Comparison of ENCODE assay signal across 18 cellular contexts in genomic region chr4:51845736-51846135, GRCh38. TPM values are rescaled to one million over a fixed set of nuclear protein-coding genes. Genes with fewer than 3 reads are reported as not detected.
DNase-seq lines count a peak whose midpoint lies in the region; ATAC-seq, FAIRE-seq and TF ChIP-seq lines count a peak whose summit lies in the region.
"Had no signal": no experiment of that assay in that cellular context is flagged by ENCODE, and none has a peak within 500 bp of the region (broad histone marks: within the 10 kb centered on the region; RNA-seq: fewer than 3 reads in every experiment).

No MANE protein-coding gene starts in this region.

- peak overlapping the region in 3 of 4 donors; percentile 76 to 92 (median 91) for H3K4me3 Mint-ChIP-seq in CD4-positive, CD25-positive, alpha-beta regulatory T cell
- no peak overlapping the region for H3K4me3 Mint-ChIP-seq in neural progenitor cell

- peak overlapping the region in 1 of 3 donors; percentile 22 for H3K27ac Mint-ChIP-seq in CD4-positive, CD25-positive, alpha-beta regulatory T cell
- H3K27ac Mint-ChIP-seq in neural progenitor cell = no peak overlapping the region

- H3K27ac ChIP-seq in CD4-positive, CD25-positive, alpha-beta regulatory T cell (ENCODE audit: insufficient read depth, low read length, poor library complexity, severe bottlenecking) = no peak overlapping the region
- H3K27ac ChIP-seq in neural progenitor cell = no peak overlapping the region

- no peaks in the 10 kb centered on the region for H3K9me3 ChIP-seq in CD4-positive, CD25-positive, alpha-beta regulatory T cell (ENCODE audit: control insufficient read depth in 2 of 2, low read length in 2 of 2)
- H3K9me3 ChIP-seq in MG63 = no peaks in the 10 kb centered on the region
- no peaks in the 10 kb centered on the region for H3K9me3 ChIP-seq in endocrine pancreas (ENCODE audit: control insufficient read depth, low read length)
- H3K9me3 ChIP-seq in neural progenitor cell (ENCODE audit: low read depth) = no peaks in the 10 kb centered on the region
- H3K9me3 ChIP-seq: upper lobe of left lung had no signal

- no peak for DNase-seq in CD4-positive, CD25-positive, alpha-beta regulatory T cell
- DNase-seq in MG63 (no peak), neural progenitor cell (ENCODE audit: low spot score) (no peak), posterior cingulate gyrus (no peak), D721Med (ENCODE audit: insufficient read length, low spot score) (no peak), NCI-H510A (lab: John Stamatoyannopoulos, UW) (no peak)
- DNase-seq: activated CD4-positive, alpha-beta T cell treated with anti-CD3 and anti-CD28 coated beads for 36 hours; activated CD8-positive, alpha-beta memory T cell treated with anti-CD3 and anti-CD28 coated beads, Interleukin-2, amount 50 U/mL, for 4 hours; activated naive CD4-positive, alpha-beta T cell; DMS 273 treated with DMSO at 0.1 percent for 48 hours; NCI-H1436; nucleus accumbens; SIG-M5; small intestine; upper lobe of left lung had no signal

- peaks cover 71% of the 10 kb centered on the region for H3K79me2 ChIP-seq in neural progenitor cell (ENCODE audit: low read depth)

- peaks cover 20% of the 10 kb centered on the region for H3K4me1 ChIP-seq in CD4-positive, CD25-positive, alpha-beta regulatory T cell (ENCODE audit: control insufficient read depth, insufficient read depth, low read length, poor library complexity, severe bottlenecking)
- peaks cover 12% of the 10 kb centered on the region for H3K4me1 ChIP-seq in endocrine pancreas (ENCODE audit: control insufficient read depth, insufficient read depth, low read length)
- peaks cover 65% of the 10 kb centered on the region for H3K4me1 ChIP-seq in neural progenitor cell

- peak overlapping the region; percentile 87 for H3K4me2 ChIP-seq in neural progenitor cell

- FAIRE-seq in D721Med (lab: Jason Lieb, UNC) = no peak
- FAIRE-seq: small intestine had no signal

- no peak for ATAC-seq in CD4-positive, CD25-positive, alpha-beta regulatory T cell (ENCODE audit: low read depth in 2 of 2)
- ATAC-seq in GM19395 (IDR thresholded peaks at IDR 0.05; ENCODE audit: unreplicated experiment) = no peak
- ATAC-seq: activated CD4-positive, alpha-beta T cell treated with anti-CD3 and anti-CD28 coated beads for 36 hours; stimulated activated memory B cell treated with anti-CD40 and anti-IgM and Interleukin-4, amounts not matched to agents 10 μg/mL and 1 μg/mL and 100 μg/mL, for 72 hours had no signal

- peaks cover 43% of the 10 kb centered on the region for H4K20me1 ChIP-seq in neural progenitor cell (ENCODE audit: low read depth)

- no peaks in the 10 kb centered on the region for H3K27me3 ChIP-seq in CD4-positive, CD25-positive, alpha-beta regulatory T cell (ENCODE audit: control insufficient read depth, insufficient read depth, low read length)
- no peaks in the 10 kb centered on the region for H3K27me3 ChIP-seq in MG63
- H3K27me3 ChIP-seq in endocrine pancreas (ENCODE audit: control insufficient read depth, insufficient read depth, low read length) = no peaks in the 10 kb centered on the region
- H3K27me3 ChIP-seq in neural progenitor cell = peaks cover 13% of the 10 kb centered on the region
- H3K27me3 ChIP-seq: upper lobe of left lung had no signal

- no peak overlapping the region for H3K4me3 ChIP-seq in CD4-positive, CD25-positive, alpha-beta regulatory T cell (ENCODE audit: low read depth, low read length)
- H3K4me3 ChIP-seq in MG63 = peak overlapping the region; percentile 78
- H3K4me3 ChIP-seq in endocrine pancreas (ENCODE audit: control insufficient read depth, insufficient read depth, low read length) = peak overlapping the region; percentile 52
- peak overlapping the region; percentile 91 for H3K4me3 ChIP-seq in neural progenitor cell

- intact Hi-C loops in posterior cingulate gyrus (cut with DNase I) = no loop called here

- peaks cover 49% of the 10 kb centered on the region for H3F3A ChIP-seq in neural progenitor cell (ENCODE audit: low read depth)

- TF ChIP-seq CTCF in neural progenitor cell (IDR thresholded peaks at IDR 0.05) = no peak
- no peak for TF ChIP-seq CTCF in D721Med (IDR thresholded peaks at IDR 0.05; ENCODE audit: insufficient read depth, missing control alignments)

- no peaks in the 10 kb centered on the region for H3K36me3 ChIP-seq in CD4-positive, CD25-positive, alpha-beta regulatory T cell (ENCODE audit: control insufficient read depth, insufficient read depth, low read length)
- H3K36me3 ChIP-seq in MG63 (peaks cover 46% of the 10 kb centered on the region), endocrine pancreas (ENCODE audit: control insufficient read depth, insufficient read depth, low read length) (no peaks in the 10 kb centered on the region), neural progenitor cell (no peaks in the 10 kb centered on the region)

- no peak overlapping the region for H3K9ac ChIP-seq in endocrine pancreas (ENCODE audit: control insufficient read depth, insufficient read depth, low read length)
- peak overlapping the region; percentile 39 for H3K9ac ChIP-seq in neural progenitor cell

- peaks cover 7% of the 10 kb centered on the region for H3K27me3 Mint-ChIP-seq in CD4-positive, CD25-positive, alpha-beta regulatory T cell
- peaks cover 11% of the 10 kb centered on the region for H3K27me3 Mint-ChIP-seq in neural progenitor cell (ENCODE audit: insufficient read depth, low read depth)
- H3K27me3 Mint-ChIP-seq: activated CD4-positive, alpha-beta T cell treated with anti-CD3 and anti-CD28 coated beads for 36 hours; stimulated activated memory B cell treated with anti-CD40 and anti-IgM and Interleukin-4, amounts not matched to agents 10 μg/mL and 1 μg/mL and 100 μg/mL, for 72 hours had no signal

- H3K9me3 Mint-ChIP-seq in CD4-positive, CD25-positive, alpha-beta regulatory T cell = no peaks in the 10 kb centered on the region
- no peaks in the 10 kb centered on the region for H3K9me3 Mint-ChIP-seq in neural progenitor cell

- H3K4me1 Mint-ChIP-seq in CD4-positive, CD25-positive, alpha-beta regulatory T cell = peaks cover 34 to 47% (median 37%) of the 10 kb centered on the region in 4 donors
- peaks cover 48% of the 10 kb centered on the region for H3K4me1 Mint-ChIP-seq in neural progenitor cell

- H3K36me3 Mint-ChIP-seq in CD4-positive, CD25-positive, alpha-beta regulatory T cell = no peaks in the 10 kb centered on the region
- peaks cover 3% of the 10 kb centered on the region for H3K36me3 Mint-ChIP-seq in neural progenitor cell
- H3K36me3 Mint-ChIP-seq: stimulated activated memory B cell treated with anti-CD40 and anti-IgM and Interleukin-4, amounts not matched to agents 10 μg/mL and 1 μg/mL and 100 μg/mL, for 72 hours had no signal

- H2AFZ ChIP-seq in neural progenitor cell (replicated peaks) = no peak overlapping the region

RNA-seq across cellular contexts. Expression of gene DCUN1D4, which starts 2.8 kb away (rescaled TPM):
- total RNA-seq in CD4-positive, CD25-positive, alpha-beta regulatory T cell = 28.1 TPM
- 10 to 100 TPM in 3 of 4 donors, 1 to 10 TPM in 1; 9.7 to 18.5 (median 17.1) TPM for polyA plus RNA-seq in CD4-positive, CD25-positive, alpha-beta regulatory T cell
- 151 and 229 TPM in 2 replicates for total RNA-seq in MG63 (2014; rRNA removed; shearing (Covaris generic); ENCODE audit: low replicate concordance)
- 98.7 and 180 TPM in 2 replicates for total RNA-seq in neural progenitor cell (ENCODE audit: low replicate concordance)
